Comparison of ENCODE assay signal across 23 cellular contexts in genomic region chr4:4470208-4470607, GRCh38.
"Had no signal": no experiment of that assay in that cellular context is flagged by ENCODE, and none has a peak within 500 bp of the region (broad histone marks: within the 10 kb centered on the region; RNA-seq: fewer than 3 reads in every experiment).

No MANE protein-coding gene starts in this region.

- ATAC-seq: body of pancreas; gastrocnemius medialis; sciatic nerve; stimulated activated effector memory CD8-positive, alpha-beta T cell treated with anti-CD3 and anti-CD28 coated beads, Interleukin-12 subunit alpha, Interleukin-12 subunit beta, amount 100 ng/mL, for 72 hours; T-cell had no signal

- H3K4me1 ChIP-seq: gastrocnemius medialis had no signal

- H3K4me3 ChIP-seq: adrenal gland, body of pancreas, gastrocnemius medialis, left ventricle myocardium inferior, lung, ovary, thoracic aorta had no signal

- H3K27ac ChIP-seq: body of pancreas, gastrocnemius medialis, left ventricle myocardium inferior, neutrophil, ovary, thoracic aorta, VCaP had no signal

- H3K36me3 ChIP-seq: ovary had no signal

- H3K27me3 ChIP-seq: adrenal gland, body of pancreas, gastrocnemius medialis, neutrophil, ovary had no signal

- DNase-seq: activated CD4-positive, alpha-beta T cell treated with anti-CD3 and anti-CD28 coated beads for 4 hours; activated CD4-positive, alpha-beta T cell treated with anti-CD3 and anti-CD28 coated beads, Interleukin-2, amount 50 U/mL, for 48 hours; activated CD8-positive, alpha-beta memory T cell treated with anti-CD3 and anti-CD28 coated beads for 24 hours; activated effector memory CD4-positive, alpha-beta T cell treated with Interleukin-2 at 50 U/mL for 16 hours; activated naive CD4-positive, alpha-beta T cell treated with Interleukin-2 at 50 U/mL for 16 hours; adrenal gland; aorta; body of pancreas; caudate nucleus; gastrocnemius medialis; glutamatergic neuron; left ventricle myocardium inferior; ovary; small intestine; stimulated activated CD4-positive, alpha-beta T cell treated with anti-CD3 and anti-CD28 coated beads, Interleukin-4, amount 100 ng/mL, for 24 hours; T-cell; trophoblast cell had no signal

- H3K9me3 ChIP-seq: adrenal gland, body of pancreas, gastrocnemius medialis, left ventricle myocardium inferior, neutrophil, ovary, thoracic aorta had no signal
